ENCODE assay signal across 8 cellular contexts in genomic region chr22:44024288-44024908, GRCh38. TPM values are rescaled to one million over a fixed set of nuclear protein-coding genes. Genes with fewer than 3 reads are reported as not detected.
DNase-seq lines count a peak whose midpoint lies in the region; ATAC-seq and TF ChIP-seq lines count a peak whose summit lies in the region.

TSS of gene PARVB (plus strand) at chr22:44024302. CDS start at chr22:44024340, 38 bp downstream.

- peaks cover 56% of the 10 kb centered on the region for H3K4me1 Mint-ChIP-seq in stimulated activated naive CD8-positive, alpha-beta T cell treated with anti-CD3 and anti-CD28 coated beads, Interleukin-15, Interleukin-2, amounts not matched to agents 100 ng/mL and 50 ng/mL, for 24 hours (ENCODE audit: low read depth)

- no peaks in the 10 kb centered on the region for H3K9me3 Mint-ChIP-seq in stimulated activated naive CD8-positive, alpha-beta T cell treated with anti-CD3 and anti-CD28 coated beads, Interleukin-15, Interleukin-2, amounts not matched to agents 100 ng/mL and 50 ng/mL, for 24 hours

- peak within 1 kb of the TSS; percentile 93 for H3K27ac ChIP-seq in lower lobe of right lung

- H3K27ac Mint-ChIP-seq in stimulated activated naive CD8-positive, alpha-beta T cell treated with anti-CD3 and anti-CD28 coated beads, Interleukin-15, Interleukin-2, amounts not matched to agents 100 ng/mL and 50 ng/mL, for 24 hours: peak within 1 kb of the TSS; percentile 97

- peaks cover 5% of the 10 kb centered on the region for H3K27me3 Mint-ChIP-seq in stimulated activated naive CD8-positive, alpha-beta T cell treated with anti-CD3 and anti-CD28 coated beads, Interleukin-15, Interleukin-2, amounts not matched to agents 100 ng/mL and 50 ng/mL, for 24 hours

- no peaks in the 10 kb centered on the region for H3K27me3 ChIP-seq in lower lobe of right lung (ENCODE audit: low read depth)

- ATAC-seq in SK-N-SH treated with all-trans-retinoic acid at 6 μM for 48 hours (peak; percentile 57), lower lobe of right lung (peak; percentile 28 to 31), GM18907 (IDR thresholded peaks at IDR 0.05; ENCODE audit: unreplicated experiment) (no peak)

- peaks cover 43% of the 10 kb centered on the region for H3K4me1 ChIP-seq in lower lobe of right lung

- TF ChIP-seq CTCF in lower lobe of right lung (IDR thresholded peaks at IDR 0.05): no peak

- H3K36me3 ChIP-seq in lower lobe of right lung: no peaks in the 10 kb centered on the region

- peaks cover 7% of the 10 kb centered on the region for H3K36me3 Mint-ChIP-seq in stimulated activated naive CD8-positive, alpha-beta T cell treated with anti-CD3 and anti-CD28 coated beads, Interleukin-15, Interleukin-2, amounts not matched to agents 100 ng/mL and 50 ng/mL, for 24 hours (ENCODE audit: low read depth)

- peak within 1 kb of the TSS; percentile 66 for H3K4me3 ChIP-seq in lower lobe of right lung

- H3K4me3 Mint-ChIP-seq in stimulated activated naive CD8-positive, alpha-beta T cell treated with anti-CD3 and anti-CD28 coated beads, Interleukin-15, Interleukin-2, amounts not matched to agents 100 ng/mL and 50 ng/mL, for 24 hours: peak within 1 kb of the TSS; percentile 88

- H3K9me3 ChIP-seq in lower lobe of right lung: no peaks in the 10 kb centered on the region

- intact Hi-C loops in lower lobe of right lung (cut with DNase I): no loop called here

- peak; percentile 21 for DNase-seq in activated naive CD4-positive, alpha-beta T cell treated with Interleukin-2 at 50 U/mL for 16 hours
- no peak for DNase-seq in activated naive CD4-positive, alpha-beta T cell treated with anti-CD3 and anti-CD28 coated beads, Interleukin-2, amount 50 U/mL, for 16 hours
- DNase-seq in dermis microvascular lymphatic vessel endothelial cell (ENCODE audit: low read depth in 2 of 2): peak in 1 of 2 donors; percentile 50
- peak; percentile 51 for DNase-seq in lower lobe of right lung
- no peak for DNase-seq in effector CD8-positive, alpha-beta T cell (lab: John Stamatoyannopoulos, UW)

TF ChIP-seq in SK-N-SH treated with all-trans-retinoic acid at 6 μM for 48 hours, 23 proteins besides CTCF, POLR2A, EP300 and RAD21:
- no peak for TF ChIP-seq SNAI2 (CRISPR knock-in tag; IDR thresholded peaks at IDR 0.05)
- no peak for TF ChIP-seq ZC3H10 (CRISPR knock-in tag; IDR thresholded peaks at IDR 0.05)
- no peak for TF ChIP-seq PPARA (CRISPR knock-in tag; IDR thresholded peaks at IDR 0.05; ENCODE audit: borderline replicate concordance)
- no peak for TF ChIP-seq ZNF8 (CRISPR knock-in tag; IDR thresholded peaks at IDR 0.05)
- TF ChIP-seq TSHZ2 (CRISPR knock-in tag; IDR thresholded peaks at IDR 0.05): no peak
- no peak for TF ChIP-seq ZFP30 (CRISPR knock-in tag; IDR thresholded peaks at IDR 0.05)
- no peak for TF ChIP-seq OSR1 (CRISPR knock-in tag; IDR thresholded peaks at IDR 0.05)
- TF ChIP-seq CSDC2 (CRISPR knock-in tag; IDR thresholded peaks at IDR 0.05): no peak
- TF ChIP-seq RARB (CRISPR knock-in tag; IDR thresholded peaks at IDR 0.05): no peak
- no peak for TF ChIP-seq TCF4 (CRISPR knock-in tag; IDR thresholded peaks at IDR 0.05; ENCODE audit: borderline replicate concordance)
- no peak for TF ChIP-seq CSRNP3 (CRISPR knock-in tag; IDR thresholded peaks at IDR 0.05)
- TF ChIP-seq ZFP3 (CRISPR knock-in tag; IDR thresholded peaks at IDR 0.05): no peak
- no peak for TF ChIP-seq ZNF565 (CRISPR knock-in tag; conservative IDR thresholded peaks at IDR 0.05; ENCODE audit: low read depth)
- no peak for TF ChIP-seq ARNTL (CRISPR knock-in tag; IDR thresholded peaks at IDR 0.05; ENCODE audit: borderline replicate concordance, low read depth)

RNA-seq across cellular contexts. Expression of gene PARVB, which starts in this region (rescaled TPM):
- 39.2 and 77.8 TPM in 2 replicates for total RNA-seq in dermis microvascular lymphatic vessel endothelial cell
- 44.7 TPM for total RNA-seq in lower lobe of right lung

Comparison
In these comparisons a context has a peak if more than half of its experiments do, and no peak if none do; other contexts are left out.
1. DNase-seq: peak in activated naive CD4-positive, alpha-beta T cell treated with Interleukin-2 at 50 U/mL for 16 hours (single experiment) and lower lobe of right lung (single experiment); none in activated naive CD4-positive, alpha-beta T cell treated with anti-CD3 and anti-CD28 coated beads, Interleukin-2, amount 50 U/mL, for 16 hours (single experiment) and effector CD8-positive, alpha-beta T cell (single experiment).